Comparison of ENCODE assay signal across 7 cellular contexts in genomic region chr9:128689293-128689770, GRCh38. TPM values are rescaled to one million over a fixed set of nuclear protein-coding genes. Genes with fewer than 3 reads are reported as not detected.
DNase-seq lines count a peak whose midpoint lies in the region; ATAC-seq and TF ChIP-seq lines count a peak whose summit lies in the region.

No MANE protein-coding gene starts in this region.

- peaks cover 6% of the 10 kb centered on the region for H3K36me3 ChIP-seq in colonic mucosa
- H3K36me3 ChIP-seq in lung (ENCODE audit: control insufficient read depth in 2 of 2, insufficient read depth in 2 of 2, low read length in 2 of 2), result peaks cover 2 to 13% of the 10 kb centered on the region in 2 donors
- peaks cover 18 to 30% (median 26%) of the 10 kb centered on the region in 5 donors for H3K36me3 ChIP-seq in subcutaneous abdominal adipose tissue (ENCODE audit: control insufficient read depth in 5 of 5, insufficient read depth in 5 of 5, low read length in 5 of 5)

- 0 to 1% methylated on average over 34 to 77 of the region's 78 CpGs for WGBS in lung, 2 donors

- H3K4me3 ChIP-seq in colonic mucosa (peak overlapping the region; percentile 55), lung (peak overlapping the region; percentile 75), subcutaneous abdominal adipose tissue (ENCODE audit: low read depth in 1 of 5, low read length in 5 of 5) (peak overlapping the region in 4 of 5 donors; percentile 47 to 66 (median 57))

- H3K27ac ChIP-seq in colonic mucosa (peak overlapping the region; percentile 88), lung (ENCODE audit: low read depth in 1 of 2, low read length in 1 of 2) (peak overlapping the region; percentile 91 to 99), subcutaneous abdominal adipose tissue (ENCODE audit: low read depth, low read length) (no peak overlapping the region)

- H3K9ac ChIP-seq in colonic mucosa (ENCODE audit: low read depth in 2 of 2, low read length in 2 of 2), result peak overlapping the region in 1 of 2 donors; percentile 72
- H3K9ac ChIP-seq in subcutaneous abdominal adipose tissue (ENCODE audit: low read length in 5 of 5), result peak overlapping the region in 2 of 5 donors; percentile 64 to 66

- no peak for TF ChIP-seq CTCF in colonic mucosa (IDR thresholded peaks at IDR 0.05)
- TF ChIP-seq CTCF in lung (IDR thresholded peaks at IDR 0.05; ENCODE audit: control extremely low read depth, extremely low read depth), result no peak

- DNase-seq in colonic mucosa (peak; percentile 45), lung (ENCODE audit: low spot score) (peak; percentile 58), NCI-H345 (lab: John Stamatoyannopoulos, UW) (no peak)

- peak; percentile 17 for ATAC-seq in GM19023 (IDR thresholded peaks at IDR 0.05; ENCODE audit: unreplicated experiment)
- peak; percentile 9 for ATAC-seq in HG02943 (IDR thresholded peaks at IDR 0.05; ENCODE audit: low read depth, unreplicated experiment)
- peak; percentile 34 for ATAC-seq in SK-N-SH treated with all-trans-retinoic acid at 6 μM for 48 hours
- peak; percentile 4 for ATAC-seq in lung (ENCODE audit: insufficient read depth, low FRiP score)

- H3K27me3 ChIP-seq in colonic mucosa, result no peaks in the 10 kb centered on the region
- H3K27me3 ChIP-seq in lung (ENCODE audit: control insufficient read depth, insufficient read depth), result no peaks in the 10 kb centered on the region
- no peaks in the 10 kb centered on the region for H3K27me3 ChIP-seq in subcutaneous abdominal adipose tissue (ENCODE audit: control insufficient read depth in 5 of 5, insufficient read depth in 4 of 5, low read length in 5 of 5)

- intact Hi-C loops in colonic mucosa (cut with DNase I), result no loop called here

- H3K4me1 ChIP-seq in colonic mucosa (peaks cover 14% of the 10 kb centered on the region), lung (ENCODE audit: control insufficient read depth in 2 of 2, insufficient read depth in 2 of 2, low read length in 2 of 2) (peaks cover 9 to 27% of the 10 kb centered on the region in 2 donors), subcutaneous abdominal adipose tissue (ENCODE audit: control insufficient read depth in 5 of 5, insufficient read depth in 5 of 5, low read length in 5 of 5) (peaks cover 2 to 45% (median 28%) of the 10 kb centered on the region in 5 donors)

- no peaks in the 10 kb centered on the region for H3K9me3 ChIP-seq in colonic mucosa
- H3K9me3 ChIP-seq in lung (ENCODE audit: control insufficient read depth in 2 of 2, insufficient read depth in 1 of 2, low read length in 1 of 2), result no peaks in the 10 kb centered on the region
- H3K9me3 ChIP-seq in subcutaneous abdominal adipose tissue (ENCODE audit: control insufficient read depth in 5 of 5, low read length in 5 of 5), result no peaks in the 10 kb centered on the region

TF ChIP-seq in SK-N-SH treated with all-trans-retinoic acid at 6 μM for 48 hours, 23 proteins besides CTCF, POLR2A, EP300 and RAD21:
- TF ChIP-seq, protein P1, sequence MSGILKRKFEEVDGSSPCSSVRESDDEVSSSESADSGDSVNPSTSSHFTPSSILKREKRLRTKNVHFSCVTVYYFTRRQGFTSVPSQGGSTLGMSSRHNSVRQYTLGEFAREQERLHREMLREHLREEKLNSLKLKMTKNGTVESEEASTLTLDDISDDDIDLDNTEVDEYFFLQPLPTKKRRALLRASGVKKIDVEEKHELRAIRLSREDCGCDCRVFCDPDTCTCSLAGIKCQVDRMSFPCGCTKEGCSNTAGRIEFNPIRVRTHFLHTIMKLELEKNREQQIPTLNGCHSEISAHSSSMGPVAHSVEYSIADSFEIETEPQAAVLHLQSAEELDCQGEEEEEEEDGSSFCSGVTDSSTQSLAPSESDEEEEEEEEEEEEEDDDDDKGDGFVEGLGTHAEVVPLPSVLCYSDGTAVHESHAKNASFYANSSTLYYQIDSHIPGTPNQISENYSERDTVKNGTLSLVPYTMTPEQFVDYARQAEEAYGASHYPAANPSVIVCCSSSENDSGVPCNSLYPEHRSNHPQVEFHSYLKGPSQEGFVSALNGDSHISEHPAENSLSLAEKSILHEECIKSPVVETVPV (CRISPR knock-in tag; IDR thresholded peaks at IDR 0.05), result no peak
- no peak for TF ChIP-seq ZNF8 (CRISPR knock-in tag; IDR thresholded peaks at IDR 0.05)
- no peak for TF ChIP-seq OSR1 (CRISPR knock-in tag; IDR thresholded peaks at IDR 0.05)
- no peak for TF ChIP-seq RARB (CRISPR knock-in tag; IDR thresholded peaks at IDR 0.05)
- TF ChIP-seq, protein P2, sequence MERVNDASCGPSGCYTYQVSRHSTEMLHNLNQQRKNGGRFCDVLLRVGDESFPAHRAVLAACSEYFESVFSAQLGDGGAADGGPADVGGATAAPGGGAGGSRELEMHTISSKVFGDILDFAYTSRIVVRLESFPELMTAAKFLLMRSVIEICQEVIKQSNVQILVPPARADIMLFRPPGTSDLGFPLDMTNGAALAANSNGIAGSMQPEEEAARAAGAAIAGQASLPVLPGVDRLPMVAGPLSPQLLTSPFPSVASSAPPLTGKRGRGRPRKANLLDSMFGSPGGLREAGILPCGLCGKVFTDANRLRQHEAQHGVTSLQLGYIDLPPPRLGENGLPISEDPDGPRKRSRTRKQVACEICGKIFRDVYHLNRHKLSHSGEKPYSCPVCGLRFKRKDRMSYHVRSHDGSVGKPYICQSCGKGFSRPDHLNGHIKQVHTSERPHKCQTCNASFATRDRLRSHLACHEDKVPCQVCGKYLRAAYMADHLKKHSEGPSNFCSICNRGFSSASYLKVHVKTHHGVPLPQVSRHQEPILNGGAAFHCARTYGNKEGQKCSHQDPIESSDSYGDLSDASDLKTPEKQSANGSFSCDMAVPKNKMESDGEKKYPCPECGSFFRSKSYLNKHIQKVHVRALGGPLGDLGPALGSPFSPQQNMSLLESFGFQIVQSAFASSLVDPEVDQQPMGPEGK (CRISPR knock-in tag; IDR thresholded peaks at IDR 0.05; ENCODE audit: borderline replicate concordance), result no peak
- TF ChIP-seq ZFP30 (CRISPR knock-in tag; IDR thresholded peaks at IDR 0.05), result no peak
- TF ChIP-seq CREB5 (CRISPR knock-in tag; IDR thresholded peaks at IDR 0.05; ENCODE audit: low read depth), result no peak
- TF ChIP-seq ESRRG (CRISPR knock-in tag; IDR thresholded peaks at IDR 0.05), result no peak
- no peak for TF ChIP-seq ISL1 (CRISPR knock-in tag; IDR thresholded peaks at IDR 0.05)
- TF ChIP-seq TOX (CRISPR knock-in tag; IDR thresholded peaks at IDR 0.05; ENCODE audit: borderline replicate concordance), result no peak
- TF ChIP-seq TSHZ2 (CRISPR knock-in tag; IDR thresholded peaks at IDR 0.05), result no peak
- TF ChIP-seq TCF4 (CRISPR knock-in tag; IDR thresholded peaks at IDR 0.05; ENCODE audit: borderline replicate concordance), result no peak
- TF ChIP-seq ZFP3 (CRISPR knock-in tag; IDR thresholded peaks at IDR 0.05), result no peak
- TF ChIP-seq ZC3H10 (CRISPR knock-in tag; IDR thresholded peaks at IDR 0.05), result no peak
- TF ChIP-seq BACH2 (CRISPR knock-in tag; IDR thresholded peaks at IDR 0.05; ENCODE audit: borderline replicate concordance), result no peak
- TF ChIP-seq PPARA (CRISPR knock-in tag; IDR thresholded peaks at IDR 0.05; ENCODE audit: borderline replicate concordance), result no peak
- no peak for TF ChIP-seq ZNF70 (CRISPR knock-in tag; IDR thresholded peaks at IDR 0.05)
- no peak for TF ChIP-seq SNAI2 (CRISPR knock-in tag; IDR thresholded peaks at IDR 0.05)
- no peak for TF ChIP-seq ARNTL (CRISPR knock-in tag; IDR thresholded peaks at IDR 0.05; ENCODE audit: borderline replicate concordance, low read depth)

RNA-seq across cellular contexts. Expression of gene SET, which starts 0.3 kb away (rescaled TPM):
- total RNA-seq in colonic mucosa (100 to 1,000 TPM; 222 to 348 TPM), lung (100 to 1,000 TPM; 232 to 364 TPM)
- 100 to 1,000 TPM in 1 of 2 donors, 10 to 100 TPM in 1; 98.0 to 146 TPM for polyA plus RNA-seq in lung

RNA-seq across cellular contexts. Expression of gene PKN3, which starts 13.0 kb away (rescaled TPM):
- total RNA-seq in colonic mucosa (1 to 10 TPM; 2.8 to 7.5 TPM), lung (10 to 100 TPM in 1 of 2 donors, 1 to 10 TPM in 1; 4.1 to 19.3 TPM)
- polyA plus RNA-seq in lung, result 10 to 100 TPM in 1 of 2 donors, 1 to 10 TPM in 1; 8.6 to 13.0 TPM

RNA-seq across cellular contexts. Expression of gene DYNC2I2, which starts 32.7 kb away (rescaled TPM):
- total RNA-seq in colonic mucosa (100 to 1,000 TPM in 1 of 2 donors, 10 to 100 TPM in 1; 39.7 to 152 TPM), lung (10 to 100 TPM; 32.5 to 84.8 TPM)
- 10 to 100 TPM; 47.2 to 84.7 TPM for polyA plus RNA-seq in lung

RNA-seq across cellular contexts. Expression of gene ZDHHC12, which starts 34.6 kb away (rescaled TPM):
- total RNA-seq in colonic mucosa (100 to 1,000 TPM in 1 of 2 donors, 10 to 100 TPM in 1; 69.9 to 129 TPM), lung (10 to 100 TPM; 22.6 to 49.5 TPM)
- polyA plus RNA-seq in lung, result 100 to 1,000 TPM in 1 of 2 donors, 10 to 100 TPM in 1; 77.4 to 103 TPM
